Comparison of ENCODE assay signal across 21 cellular contexts in the genomic region with DNA sequence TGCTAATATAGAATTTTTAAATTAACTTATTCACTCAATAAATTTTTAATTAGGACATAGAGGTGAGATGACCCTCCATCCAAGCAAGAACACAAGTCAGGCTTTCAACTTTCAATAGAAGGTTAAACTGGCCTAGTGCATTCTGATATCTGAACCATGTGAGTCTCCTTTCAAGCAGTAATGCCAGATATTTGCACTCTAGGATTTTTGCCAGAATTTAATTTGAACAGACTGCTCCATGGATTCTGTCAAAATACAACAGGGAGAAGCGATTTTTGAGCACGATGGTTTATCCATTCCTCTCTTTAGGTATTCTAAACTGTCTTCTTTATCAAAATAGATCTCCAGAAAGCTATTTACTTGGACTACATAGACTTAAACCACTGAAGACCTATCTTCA.
DNase-seq lines count a peak whose midpoint lies in the region; ATAC-seq and TF ChIP-seq lines count a peak whose summit lies in the region.
"Had no signal": no experiment of that assay in that cellular context is flagged by ENCODE, and none has a peak within 500 bp of the region (broad histone marks: within the 10 kb centered on the region; RNA-seq: fewer than 3 reads in every experiment).

No MANE protein-coding gene starts in this region.

- ATAC-seq in GM21447 (IDR thresholded peaks at IDR 0.05; ENCODE audit: unreplicated experiment), result no peak
- ATAC-seq: CD8-positive, alpha-beta T cell; natural killer cell; stimulated activated naive CD8-positive, alpha-beta T cell treated with anti-CD3 and anti-CD28 coated beads, Interleukin-15, Interleukin-2, amounts not matched to agents 100 U/mL and 50 U/mL, for 24 hours had no signal

- TF ChIP-seq POLR2A in thyroid gland (IDR thresholded peaks at IDR 0.05), result peak in 1 of 2 donors; percentile 29

- H2AFZ ChIP-seq in SK-N-SH (ENCODE audit: low read depth), result no peak overlapping the region
- H2AFZ ChIP-seq: hepatocyte had no signal

- H4K20me1 ChIP-seq in SK-N-SH (ENCODE audit: insufficient read depth), result no peaks in the 10 kb centered on the region

- TF ChIP-seq EP300 in SK-N-SH (IDR thresholded peaks at IDR 0.05; ENCODE audit: borderline replicate concordance in 1 of 2, low read depth in 1 of 2, low read length in 1 of 2), result 0 out of 4 replicates have a peak, but pooled peaks of 1 of the 2 experiments have one; percentile 11

- peaks cover 16% of the 10 kb centered on the region for H3F3A ChIP-seq in SK-N-SH (replicated peaks; ENCODE audit: insufficient read depth)

- 33% methylated on average over 2 of the region's 2 CpGs for WGBS in SK-N-SH (ENCODE audit: low lambda C conversion rate)
- WGBS in thyroid gland, 2 donors, result 19 to 23% methylated on average over 2 of the region's 2 CpGs

- H3K79me2 ChIP-seq in SK-N-SH (ENCODE audit: insufficient read depth), result no peaks in the 10 kb centered on the region
- H3K79me2 ChIP-seq: hepatocyte had no signal

- no peak overlapping the region for H3K4me2 ChIP-seq in SK-N-SH
- H3K4me2 ChIP-seq: hepatocyte had no signal

- H3K9me2 ChIP-seq in SK-N-SH, result no peaks in the 10 kb centered on the region

- POLR2A ChIA-PET in SK-N-SH (lab: Yijun Ruan, JAX), result no interaction called here

- H3K36me3 ChIP-seq in SK-N-SH (replicated peaks in 1 of 2; ENCODE audit: control insufficient read depth in 1 of 2, insufficient read depth in 2 of 2, low read length in 1 of 2) (no peaks in the 10 kb centered on the region), thyroid gland (no peaks in the 10 kb centered on the region)
- H3K36me3 ChIP-seq: esophagus squamous epithelium, prostate gland had no signal

- no peak overlapping the region for H3K4me3 ChIP-seq in SK-N-SH (ENCODE audit: low read depth in 2 of 2, low read length in 1 of 2)
- H3K4me3 ChIP-seq in fibroblast of the aortic adventitia (ENCODE audit: low read depth, low read length), result no peak overlapping the region
- H3K4me3 ChIP-seq in thyroid gland (replicated peaks in 1 of 3), result no peak overlapping the region
- H3K4me3 ChIP-seq: dorsolateral prefrontal cortex, esophagus squamous epithelium, hepatocyte, prostate gland had no signal

- intact Hi-C loops in thyroid gland (cut with DNase I), result no loop called here

- peaks cover 11 to 57% of the 10 kb centered on the region in 2 experiments for H3K4me1 ChIP-seq in SK-N-SH (ENCODE audit: control insufficient read depth in 1 of 2, insufficient read depth in 2 of 2, low read depth in 1 of 2, low read length in 1 of 2)
- H3K4me1 ChIP-seq in thyroid gland, result peaks cover 37 to 40% of the 10 kb centered on the region in 2 donors
- H3K4me1 ChIP-seq: esophagus squamous epithelium, prostate gland had no signal

- no peak overlapping the region for H3K9ac ChIP-seq in SK-N-SH

- H3K9me3 ChIP-seq in SK-N-SH, result no peaks in the 10 kb centered on the region
- no peaks in the 10 kb centered on the region for H3K9me3 ChIP-seq in thyroid gland
- H3K9me3 ChIP-seq: esophagus squamous epithelium, prostate gland had no signal

- CTCF ChIA-PET in SK-N-SH (lab: Yijun Ruan, JAX), result interaction anchor here (1.3 to 15.4 kb wide), 5 partner anchors 21 to 861 kb away, joined by 3 to 197 read pairs (median 11); no protein-coding TSS in a partner anchor

- no peak for TF ChIP-seq CTCF in SK-N-SH (IDR thresholded peaks at IDR 0.05)
- no peak for TF ChIP-seq CTCF in fibroblast of the aortic adventitia (IDR thresholded peaks at IDR 0.05; ENCODE audit: insufficient read depth, low read length)
- no peak for TF ChIP-seq CTCF in thyroid gland (IDR thresholded peaks at IDR 0.05)

- DNase-seq in NCI-H748 (lab: John Stamatoyannopoulos, UW; ENCODE audit: unreplicated experiment), result peak; percentile 1
- DNase-seq in NCI-H748 treated with DMSO at 0.1 percent for 48 hours (lab: John Stamatoyannopoulos, UW), result no peak
- no peak for DNase-seq in SK-N-SH
- peak; percentile 76 for DNase-seq in fibroblast of the aortic adventitia (ENCODE audit: low read depth)
- DNase-seq in thyroid gland, result no peak
- no peak for DNase-seq in NCI-H345 treated with DMSO at 0.1 percent for 48 hours (lab: John Stamatoyannopoulos, UW; ENCODE audit: unreplicated experiment)
- no peak for DNase-seq in stimulated activated CD4-positive, alpha-beta T cell treated with anti-CD3 and anti-CD28 coated beads, Interleukin-4, amount 100 ng/mL, for 1 hour
- DNase-seq: ACHN; activated naive CD4-positive, alpha-beta T cell; CD8-positive, alpha-beta T cell; dorsolateral prefrontal cortex; esophagus squamous epithelium; Karpas-422; kidney glomerular epithelial cell; natural killer cell; NCI-H1436; NCI-H524; stimulated activated naive CD8-positive, alpha-beta T cell treated with anti-CD3 and anti-CD28 coated beads, Interleukin-15, Interleukin-2, amounts not matched to agents 100 U/mL and 50 U/mL, for 24 hours had no signal

- TF ChIP-seq RAD21 in SK-N-SH (IDR thresholded peaks at IDR 0.05; ENCODE audit: low read length), result no peak

- H3K27ac ChIP-seq in SK-N-SH (ENCODE audit: low read depth in 2 of 2, low read length in 1 of 2), result peak overlapping the region; percentile 59 to 86
- peak overlapping the region; percentile 55 to 94 (median 78) for H3K27ac ChIP-seq in thyroid gland
- H3K27ac ChIP-seq: dorsolateral prefrontal cortex, hepatocyte, prostate gland had no signal

- H3K27me3 ChIP-seq in SK-N-SH (ENCODE audit: insufficient read depth) (no peaks in the 10 kb centered on the region), thyroid gland (no peaks in the 10 kb centered on the region)
- H3K27me3 ChIP-seq: dorsolateral prefrontal cortex, esophagus squamous epithelium, hepatocyte had no signal

TF ChIP-seq in SK-N-SH, 30 proteins besides CTCF, POLR2A, EP300 and RAD21:
- no peak for TF ChIP-seq RXRA (IDR thresholded peaks at IDR 0.05; ENCODE audit: borderline replicate concordance, low read depth)
- no peak for TF ChIP-seq GATA2 (CRISPR knock-in tag; IDR thresholded peaks at IDR 0.05)
- no peak for TF ChIP-seq ELF1 (IDR thresholded peaks at IDR 0.05)
- no peak for TF ChIP-seq TEAD4 (IDR thresholded peaks at IDR 0.05; ENCODE audit: borderline replicate concordance, insufficient read depth)
- TF ChIP-seq NFIC (IDR thresholded peaks at IDR 0.05; ENCODE audit: borderline replicate concordance), result peak; percentile 66
- no peak for TF ChIP-seq SMC3 (IDR thresholded peaks at IDR 0.05; ENCODE audit: low read depth, low read length)
- TF ChIP-seq, protein P1, sequence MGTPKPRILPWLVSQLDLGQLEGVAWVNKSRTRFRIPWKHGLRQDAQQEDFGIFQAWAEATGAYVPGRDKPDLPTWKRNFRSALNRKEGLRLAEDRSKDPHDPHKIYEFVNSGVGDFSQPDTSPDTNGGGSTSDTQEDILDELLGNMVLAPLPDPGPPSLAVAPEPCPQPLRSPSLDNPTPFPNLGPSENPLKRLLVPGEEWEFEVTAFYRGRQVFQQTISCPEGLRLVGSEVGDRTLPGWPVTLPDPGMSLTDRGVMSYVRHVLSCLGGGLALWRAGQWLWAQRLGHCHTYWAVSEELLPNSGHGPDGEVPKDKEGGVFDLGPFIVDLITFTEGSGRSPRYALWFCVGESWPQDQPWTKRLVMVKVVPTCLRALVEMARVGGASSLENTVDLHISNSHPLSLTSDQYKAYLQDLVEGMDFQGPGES (IDR thresholded peaks at IDR 0.05; ENCODE audit: low read depth, low read length), result no peak
- no peak for TF ChIP-seq TAF1 (IDR thresholded peaks at IDR 0.05; ENCODE audit: borderline replicate concordance, low read depth, low read length)
- TF ChIP-seq POLR2AphosphoS5 (IDR thresholded peaks at IDR 0.05; ENCODE audit: low read depth, low read length), result no peak
- TF ChIP-seq, protein P2, sequence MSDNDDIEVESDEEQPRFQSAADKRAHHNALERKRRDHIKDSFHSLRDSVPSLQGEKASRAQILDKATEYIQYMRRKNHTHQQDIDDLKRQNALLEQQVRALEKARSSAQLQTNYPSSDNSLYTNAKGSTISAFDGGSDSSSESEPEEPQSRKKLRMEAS (IDR thresholded peaks at IDR 0.05; ENCODE audit: low read depth), result peak; percentile 33; the same call in 1 of the 2 replicates
- TF ChIP-seq MEF2A (IDR thresholded peaks at IDR 0.05; ENCODE audit: borderline replicate concordance, low read depth), result no peak
- peak; percentile 75 for TF ChIP-seq TCF12 (IDR thresholded peaks at IDR 0.05)
- TF ChIP-seq, protein P3, sequence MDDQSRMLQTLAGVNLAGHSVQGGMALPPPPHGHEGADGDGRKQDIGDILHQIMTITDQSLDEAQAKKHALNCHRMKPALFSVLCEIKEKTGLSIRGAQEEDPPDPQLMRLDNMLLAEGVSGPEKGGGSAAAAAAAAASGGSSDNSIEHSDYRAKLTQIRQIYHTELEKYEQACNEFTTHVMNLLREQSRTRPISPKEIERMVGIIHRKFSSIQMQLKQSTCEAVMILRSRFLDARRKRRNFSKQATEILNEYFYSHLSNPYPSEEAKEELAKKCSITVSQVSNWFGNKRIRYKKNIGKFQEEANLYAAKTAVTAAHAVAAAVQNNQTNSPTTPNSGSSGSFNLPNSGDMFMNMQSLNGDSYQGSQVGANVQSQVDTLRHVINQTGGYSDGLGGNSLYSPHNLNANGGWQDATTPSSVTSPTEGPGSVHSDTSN (IDR thresholded peaks at IDR 0.05), result peak; percentile 56

Comparison
In these comparisons a context has a peak if more than half of its experiments do, and no peak if none do; other contexts are left out.
1. DNase-seq: peak in NCI-H748 (single experiment) and fibroblast of the aortic adventitia (single experiment); none in NCI-H748 treated with DMSO at 0.1 percent for 48 hours (single experiment), SK-N-SH (single experiment), thyroid gland (0 of 2), NCI-H345 treated with DMSO at 0.1 percent for 48 hours (single experiment) and stimulated activated CD4-positive, alpha-beta T cell treated with anti-CD3 and anti-CD28 coated beads, Interleukin-4, amount 100 ng/mL, for 1 hour (single experiment).